Comparison of ENCODE assay signal across 15 cellular contexts in the genomic region with DNA sequence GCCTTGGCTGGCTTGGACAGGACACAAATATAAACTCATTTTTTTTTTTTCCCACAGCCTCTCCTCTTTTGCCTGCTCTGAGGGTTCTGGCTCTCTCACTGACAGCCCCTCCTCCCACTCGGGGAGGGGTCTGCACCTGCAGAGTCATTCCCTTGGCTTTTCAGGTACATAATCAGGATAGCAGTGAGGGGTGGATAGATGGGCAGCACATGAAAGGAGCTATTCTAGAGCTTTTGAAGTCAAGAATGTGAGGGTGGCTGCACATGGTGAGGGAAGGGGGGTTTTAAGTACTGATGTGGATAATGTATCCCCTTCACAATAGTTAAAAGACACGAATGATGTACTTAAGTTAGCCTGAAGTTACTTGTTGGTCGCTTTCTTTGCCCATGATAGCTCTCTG.
DNase-seq lines count a peak whose midpoint lies in the region; ATAC-seq and TF ChIP-seq lines count a peak whose summit lies in the region.
"Had no signal": no experiment of that assay in that cellular context is flagged by ENCODE, and none has a peak within 500 bp of the region (broad histone marks: within the 10 kb centered on the region; RNA-seq: fewer than 3 reads in every experiment).

No MANE protein-coding gene starts in this region.

- peak overlapping the region; percentile 61 for H3K27ac ChIP-seq in HUES48 (ENCODE audit: low read depth, low read length)
- H3K27ac ChIP-seq in endodermal cell (ENCODE audit: low read depth, low read length), result no peak overlapping the region
- no peak overlapping the region for H3K27ac ChIP-seq in iPS-20b (ENCODE audit: low read length)
- H3K27ac ChIP-seq: A549 had no signal

- no peak for ATAC-seq in GM21515 (IDR thresholded peaks at IDR 0.05; ENCODE audit: unreplicated experiment)
- no peak for ATAC-seq in GM19395 (IDR thresholded peaks at IDR 0.05; ENCODE audit: unreplicated experiment)
- ATAC-seq: CD8-positive, alpha-beta T cell had no signal

- DNase-seq in endodermal cell, result peak; percentile 73
- DNase-seq in SIG-M5 (lab: John Stamatoyannopoulos, UW), result no peak
- DNase-seq: CD8-positive, alpha-beta T cell; COR-L47; DMS153; DND-41; GF-D8; KG1 had no signal

- no peaks in the 10 kb centered on the region for H3K36me3 ChIP-seq in HUES48 (ENCODE audit: control insufficient read depth, insufficient read depth, low read length)
- no peaks in the 10 kb centered on the region for H3K36me3 ChIP-seq in endodermal cell (ENCODE audit: control insufficient read depth, insufficient read depth, low read length)
- H3K36me3 ChIP-seq in iPS-20b (ENCODE audit: insufficient read depth, low read depth, low read length), result no peaks in the 10 kb centered on the region

- H3K9me3 ChIP-seq in HUES48 (ENCODE audit: control insufficient read depth, insufficient read depth, low read length) (no peaks in the 10 kb centered on the region), endodermal cell (ENCODE audit: control insufficient read depth, low read length) (no peaks in the 10 kb centered on the region), iPS-20b (ENCODE audit: insufficient read depth, low read depth, low read length) (no peaks in the 10 kb centered on the region)
- H3K9me3 ChIP-seq: A549 had no signal

- no peak overlapping the region for H3K9ac ChIP-seq in HUES48 (ENCODE audit: low read depth, low read length)
- H3K9ac ChIP-seq in endodermal cell (ENCODE audit: extremely low read depth, low read length, poor library complexity, severe bottlenecking), result no peak overlapping the region
- no peak overlapping the region for H3K9ac ChIP-seq in iPS-20b (ENCODE audit: low read depth, low read length)

- no peaks in the 10 kb centered on the region for H3K36me3 Mint-ChIP-seq in endodermal cell (ENCODE audit: low read depth)
- H3K36me3 Mint-ChIP-seq: CD14-positive monocyte; CD8-positive, alpha-beta T cell; IgD-negative memory B cell had no signal

- no peaks in the 10 kb centered on the region for H3K27me3 Mint-ChIP-seq in endodermal cell (ENCODE audit: insufficient read depth)

- WGBS in endodermal cell (ENCODE audit: insufficient coverage in 1 of 2, insufficient read length in 1 of 2), 2 experiments, result 25 to 39% methylated on average over 1 to 3 of the region's 3 CpGs

- H3K4me3 ChIP-seq in HUES48 (ENCODE audit: low read depth, low read length), result peak overlapping the region; percentile 12; the same call in 1 of the 2 replicates
- no peak overlapping the region for H3K4me3 ChIP-seq in endodermal cell (ENCODE audit: low read length)
- H3K4me3 ChIP-seq in iPS-20b (ENCODE audit: low read length), result peak overlapping the region; percentile 17; the same call in 1 of the 2 replicates
- H3K4me3 ChIP-seq: A549 had no signal

- no peaks in the 10 kb centered on the region for H3K9me3 Mint-ChIP-seq in endodermal cell
- H3K9me3 Mint-ChIP-seq: CD14-positive monocyte; CD8-positive, alpha-beta T cell had no signal

- H3K4me1 Mint-ChIP-seq in endodermal cell, result peaks cover 7% of the 10 kb centered on the region
- H3K4me1 Mint-ChIP-seq: CD14-positive monocyte, IgD-negative memory B cell had no signal

- H3K27me3 ChIP-seq in HUES48 (ENCODE audit: control insufficient read depth, insufficient read depth, low read length), result no peaks in the 10 kb centered on the region
- H3K27me3 ChIP-seq in endodermal cell (ENCODE audit: control insufficient read depth, insufficient read depth, low read length, poor library complexity, severe bottlenecking), result no peaks in the 10 kb centered on the region
- H3K27me3 ChIP-seq in iPS-20b (ENCODE audit: insufficient read depth, low read length), result no peaks in the 10 kb centered on the region

- no peak overlapping the region for H3K4me3 Mint-ChIP-seq in endodermal cell
- H3K4me3 Mint-ChIP-seq: CD14-positive monocyte; CD8-positive, alpha-beta T cell; IgD-negative memory B cell had no signal

- peaks cover 19% of the 10 kb centered on the region for H3K4me1 ChIP-seq in HUES48 (ENCODE audit: control insufficient read depth, insufficient read depth, low read length)
- peaks cover 4% of the 10 kb centered on the region for H3K4me1 ChIP-seq in endodermal cell (ENCODE audit: control insufficient read depth, insufficient read depth, low read length)
- H3K4me1 ChIP-seq in iPS-20b (ENCODE audit: insufficient read depth, low read length), result peaks cover 17% of the 10 kb centered on the region; the same call in 1 of the 2 replicates
- H3K4me1 ChIP-seq: A549 had no signal

- no peak for TF ChIP-seq CTCF in endodermal cell (conservative IDR thresholded peaks at IDR 0.05)

- H3K27ac Mint-ChIP-seq in endodermal cell, result no peak overlapping the region
- H3K27ac Mint-ChIP-seq: CD14-positive monocyte; CD8-positive, alpha-beta T cell; IgD-negative memory B cell had no signal
